In the genomic region with DNA sequence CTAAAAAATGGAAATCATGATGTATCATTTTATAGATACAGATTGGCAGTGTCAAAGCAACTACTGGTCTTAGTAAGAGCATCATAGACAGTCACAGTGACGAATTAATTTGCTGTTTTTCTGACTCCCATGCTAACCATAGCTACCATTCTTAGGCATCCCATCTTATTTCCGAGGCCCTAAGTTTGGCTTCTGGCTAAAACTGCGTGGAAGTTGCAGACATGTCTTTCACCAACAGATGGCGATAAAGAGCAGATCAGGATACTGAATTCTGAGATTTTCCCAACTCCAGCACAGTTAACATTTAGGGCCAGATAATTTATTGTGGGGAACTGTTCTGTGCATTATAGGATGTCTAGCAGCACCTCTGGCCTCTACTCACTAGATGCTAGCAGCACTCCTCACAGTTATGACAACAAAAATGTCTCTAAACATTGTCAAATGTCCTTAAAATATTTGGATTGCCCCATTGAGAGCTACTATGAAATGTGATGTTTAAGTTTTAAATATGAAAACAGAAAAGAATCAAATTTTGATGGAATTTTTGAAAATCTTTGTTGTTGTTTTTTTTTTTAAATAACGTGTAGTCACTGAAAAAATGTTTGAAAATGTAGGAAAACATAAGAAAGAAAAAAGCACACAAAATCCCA, we compare ENCODE assay signal across 8 cellular contexts. TPM values are rescaled to one million over a fixed set of nuclear protein-coding genes. Genes with fewer than 3 reads are reported as not detected.
A peak's percentile ranks its signal among the peaks of the same experiment; 100 is the strongest.
DNase-seq lines count a peak whose midpoint lies in the region; ATAC-seq and TF ChIP-seq lines count a peak whose summit lies in the region.

No MANE protein-coding gene starts in this region.

- DNase-seq in NCI-H2107 treated with DMSO at 0.1 percent for 48 hours (lab: John Stamatoyannopoulos, UW; ENCODE audit: unreplicated experiment) = peak; percentile 2
- no peak for DNase-seq in NCI-H2107 (lab: John Stamatoyannopoulos, UW)
- DNase-seq in RWPE2 (ENCODE audit: low spot score) = no peak
- peak; percentile 62 for DNase-seq in choroid plexus epithelial cell (ENCODE audit: low read depth)
- DNase-seq in right lobe of liver = peak in 1 of 3 donors; percentile 49
- no peak for DNase-seq in uterus

- H3K27me3 ChIP-seq in RWPE2 (ENCODE audit: insufficient read depth, poor library complexity, severe bottlenecking) (no peaks in the 10 kb centered on the region), right lobe of liver (no peaks in the 10 kb centered on the region), uterus (no peaks in the 10 kb centered on the region)

- ATAC-seq in GM21717 (IDR thresholded peaks at IDR 0.05; ENCODE audit: unreplicated experiment) (peak; percentile 48), RWPE2 (ENCODE audit: low read depth) (peak; percentile 51; the same call in 2 of the 3 replicates), right lobe of liver (peak; percentile 75 to 86 (median 82)), GM21360 (IDR thresholded peaks at IDR 0.05; ENCODE audit: unreplicated experiment) (no peak)

- WGBS in right lobe of liver (ENCODE audit: insufficient coverage, low coverage, low lambda C conversion rate, missing lambda C conversion rate) = 4% methylated on average over 5 of the region's 5 CpGs

- H3K36me3 ChIP-seq in RWPE2 (ENCODE audit: low read depth) (no peaks in the 10 kb centered on the region), right lobe of liver (no peaks in the 10 kb centered on the region), uterus (no peaks in the 10 kb centered on the region)

- H3K4me3 ChIP-seq in RWPE2 (ENCODE audit: severe bottlenecking) (no peak overlapping the region), choroid plexus epithelial cell (ENCODE audit: low read depth, low read length) (no peak overlapping the region), right lobe of liver (no peak overlapping the region), uterus (no peak overlapping the region)

- TF ChIP-seq CTCF in RWPE2 (IDR thresholded peaks at IDR 0.05; ENCODE audit: poor library complexity, severe bottlenecking) (peak; percentile 89), choroid plexus epithelial cell (conservative IDR thresholded peaks at IDR 0.05; ENCODE audit: low read depth, low read length) (peak; percentile 90), right lobe of liver (IDR thresholded peaks at IDR 0.05) (peak; percentile 66 to 90 (median 88)), uterus (IDR thresholded peaks at IDR 0.05) (peak; percentile 42 to 71 (median 64))

- H3K4me1 ChIP-seq in RWPE2 (ENCODE audit: insufficient read depth, poor library complexity, severe bottlenecking) (no peaks in the 10 kb centered on the region), right lobe of liver (peaks cover 0 to 9% (median 4%) of the 10 kb centered on the region in 4 donors), uterus (no peaks in the 10 kb centered on the region)

- intact Hi-C loops in right lobe of liver (cut with DNase I) = no loop called here
- intact Hi-C loops in uterus (cut with DNase I; ENCODE audit: low total_unique reads) = no loop called here

- H3K27ac ChIP-seq in RWPE2 (ENCODE audit: poor library complexity, severe bottlenecking) (no peak overlapping the region), right lobe of liver (no peak overlapping the region), uterus (no peak overlapping the region)

- H3K9me3 ChIP-seq in RWPE2 (ENCODE audit: severe bottlenecking) = no peaks in the 10 kb centered on the region
- no peaks in the 10 kb centered on the region for H3K9me3 ChIP-seq in right lobe of liver
- H3K9me3 ChIP-seq in uterus = no peaks in the 10 kb centered on the region

- TF ChIP-seq POLR2A in right lobe of liver (IDR thresholded peaks at IDR 0.05) = no peak
- no peak for TF ChIP-seq POLR2A in uterus (IDR thresholded peaks at IDR 0.05)

RNA-seq across cellular contexts. Expression of a gene that starts 16.3 kb away (rescaled TPM):
- total RNA-seq in right lobe of liver (under 1 TPM in 1 of 6 experiments, not detected in 5; 0.07 TPM), uterus (under 1 TPM in 2 of 4 donors, not detected in 2; 0.09 to 0.14 TPM)

RNA-seq across cellular contexts. Expression of a gene that starts 27.4 kb away (rescaled TPM):
- not detected for total RNA-seq in right lobe of liver
- total RNA-seq in uterus = not detected

RNA-seq across cellular contexts. Expression of a gene that starts 44.1 kb away (rescaled TPM):
- total RNA-seq in right lobe of liver (under 1 TPM in 2 of 6 experiments, not detected in 4; 0.04 to 0.49 TPM), uterus (1 to 10 TPM in 1 of 4 donors, under 1 TPM in 1, not detected in 2; 0.40 to 1.0 TPM)

Comparison
In these comparisons a context has a peak if more than half of its experiments do, and no peak if none do; other contexts are left out.
1. DNase-seq: peak in NCI-H2107 treated with DMSO at 0.1 percent for 48 hours (single experiment) and choroid plexus epithelial cell (single experiment); none in NCI-H2107 (single experiment), RWPE2 (single experiment) and uterus (0 of 2).
2. Peak in every context shown above with its lines, with median percentiles within 50 percentile points of each other: CTCF ChIP-seq.